Comparison of ENCODE assay signal across 1 cellular context in genomic region chr3:18720543-18720942, GRCh38.
TF ChIP-seq lines count a peak whose summit lies in the region.

No MANE protein-coding gene starts in this region.

TF ChIP-seq in H1, 55 proteins besides CTCF, POLR2A, EP300 and RAD21:
- TF ChIP-seq SP1 (IDR thresholded peaks at IDR 0.05; ENCODE audit: low read depth, low read length) = no peak
TF ChIP-seq in H1: peak in this region for 0.
